ENCODE assay signal across 13 cellular contexts in genomic region chr11:1480191-1480554, GRCh38.
"Had no signal": no experiment of that assay in that cellular context is flagged by ENCODE, and none has a peak within 500 bp of the region (broad histone marks: within the 10 kb centered on the region; RNA-seq: fewer than 3 reads in every experiment).

No MANE protein-coding gene starts in this region.

- H3K9me3 ChIP-seq: adrenal gland had no signal

- H3K27me3 ChIP-seq: adrenal gland had no signal

- ATAC-seq: activated T-cell treated with anti-CD3 and anti-CD28 coated beads, Interleukin-2, amount 50 U/mL, for 72 hours; sciatic nerve had no signal

- H3K27ac ChIP-seq: adrenal gland, epithelial cell of prostate had no signal

- DNase-seq: activated CD4-positive, CD25-positive, alpha-beta regulatory T cell treated with anti-CD3 and anti-CD28 coated beads, Interleukin-2, amount 50 U/mL, for 72 hours; activated effector memory CD4-positive, alpha-beta T cell treated with anti-CD3 and anti-CD28 coated beads, Interleukin-2, amount 50 U/mL, for 16 hours; activated T-cell treated with anti-CD3 and anti-CD28 coated beads, Interleukin-2, amount 50 U/mL, for 72 hours; adrenal gland; dermis blood vessel endothelial cell; effector memory CD4-positive, alpha-beta T cell; foreskin melanocyte; hypothalamus; stimulated activated CD4-positive, alpha-beta T cell treated with anti-CD3 and anti-CD28 coated beads, Interleukin-4, amount 100 ng/mL, for 4 hours; stimulated activated naive CD4-positive, alpha-beta T cell had no signal

- H3K4me3 ChIP-seq: adrenal gland, lung had no signal
